ENCODE assay signal across 8 cellular contexts in the genomic region with DNA sequence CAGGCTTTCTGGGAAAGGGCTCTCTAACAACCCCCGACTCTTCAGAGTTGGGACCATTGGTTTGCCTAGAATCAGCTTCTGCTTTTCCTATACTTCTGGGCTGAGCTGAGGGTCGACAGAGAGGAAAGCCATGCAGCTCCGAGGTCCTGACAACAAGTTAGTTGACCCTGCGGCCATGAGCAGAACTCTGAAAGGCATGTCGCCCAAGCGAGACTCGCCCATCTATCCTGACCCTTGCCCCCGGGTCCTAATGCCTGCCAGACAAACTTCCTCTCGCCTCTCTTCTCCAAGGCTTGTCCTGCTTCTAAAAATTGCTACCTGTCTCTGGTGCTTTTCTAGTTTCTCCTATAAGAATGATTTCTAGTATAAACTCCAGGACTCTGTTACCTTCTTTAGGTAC. TPM values are rescaled to one million over a fixed set of nuclear protein-coding genes. Genes with fewer than 3 reads are reported as not detected.
DNase-seq lines count a peak whose midpoint lies in the region; ATAC-seq and TF ChIP-seq lines count a peak whose summit lies in the region.
"Not testable (repeated sequence)": the region's sequence is repeated elsewhere in the genome, so short reads cannot be mapped to it uniquely, and the experiment has no call there.

No MANE protein-coding gene starts in this region.

- H3K9me2 ChIP-seq in GM23338 (ENCODE audit: insufficient read depth), result not testable (repeated sequence)

- peak overlapping the region; percentile 43; the same call in 1 of the 2 replicates for H3K4me2 ChIP-seq in GM23338

- not testable (repeated sequence) for H3K4me1 Mint-ChIP-seq in CD4-positive, alpha-beta T cell (ENCODE audit: low read depth); mesothelial cell of epicardium
- H3K4me1 Mint-ChIP-seq in GM23338 (peaks cover 35% of the 10 kb centered on the region), endodermal cell (peaks cover 10% of the 10 kb centered on the region)

- not testable (repeated sequence) for H3K36me3 Mint-ChIP-seq in CD4-positive, alpha-beta T cell (ENCODE audit: low read depth); mesothelial cell of epicardium
- H3K36me3 Mint-ChIP-seq in GM23338 (ENCODE audit: low read depth) (peaks cover 22% of the 10 kb centered on the region), endodermal cell (ENCODE audit: low read depth) (peaks cover 13% of the 10 kb centered on the region)

- not testable (repeated sequence) for H3K27ac ChIP-seq in CD4-positive, alpha-beta T cell (ENCODE audit: low read depth, low read length); GM23338 (ENCODE audit: low read depth); HUES6 (ENCODE audit: low read depth, low read length); endodermal cell (ENCODE audit: low read depth, low read length); iPS-20b (ENCODE audit: low read length)

- not testable (repeated sequence) for H3K9me3 Mint-ChIP-seq in CD4-positive, alpha-beta T cell; mesothelial cell of epicardium
- H3K9me3 Mint-ChIP-seq in GM23338, result peaks cover 20% of the 10 kb centered on the region
- peaks cover 27% of the 10 kb centered on the region for H3K9me3 Mint-ChIP-seq in endodermal cell

- not testable (repeated sequence) for TF ChIP-seq CTCF in CD4-positive, alpha-beta T cell (IDR thresholded peaks at IDR 0.05); GM23338 (conservative IDR thresholded peaks at IDR 0.05; ENCODE audit: low read depth in 2 of 2); endodermal cell (conservative IDR thresholded peaks at IDR 0.05); mesothelial cell of epicardium (IDR thresholded peaks at IDR 0.05; ENCODE audit: unreplicated experiment)

- intact Hi-C loops in CD4-positive, alpha-beta T cell (cut with DNase I, micrococcal nuclease), result loop anchor here in 1 of 2 experiments (1.0 kb wide), 1 partner anchor 10 kb away; the partner anchor contains the start of gene PCCA

- POLR2A ChIA-PET in CD4-positive, alpha-beta T cell (lab: Charles Lee), result interaction anchor here (1.4 kb wide), 1 partner anchor 10 kb away, joined by 4 read pairs; the partner anchor contains the start of gene PCCA

- not testable (repeated sequence) for ATAC-seq in CD4-positive, alpha-beta T cell (ENCODE audit: poor library complexity); GM23338

- not testable (repeated sequence) for H3K4me3 ChIP-seq in GM23338
- H3K4me3 ChIP-seq in HUES6 (ENCODE audit: low read depth, low read length) (peak overlapping the region; percentile 45; the same call in 1 of the 2 replicates), endodermal cell (ENCODE audit: low read length) (peak overlapping the region; percentile 64), iPS-20b (ENCODE audit: low read length) (peak overlapping the region; percentile 52; the same call in 1 of the 2 replicates), neuron (ENCODE audit: low read length) (peak overlapping the region; percentile 15)

- H3K27me3 Mint-ChIP-seq in CD4-positive, alpha-beta T cell; GM23338 (ENCODE audit: insufficient read depth, low read depth, poor library complexity); endodermal cell (ENCODE audit: insufficient read depth); mesothelial cell of epicardium (ENCODE audit: low read depth): not testable (repeated sequence)

- H3K36me3 ChIP-seq in GM23338 (ENCODE audit: insufficient read depth); HUES6 (ENCODE audit: control insufficient read depth, insufficient read depth, low read length); endodermal cell (ENCODE audit: control insufficient read depth, insufficient read depth, low read length); iPS-20b (ENCODE audit: insufficient read depth, low read depth, low read length); neuron (ENCODE audit: insufficient read depth, low read length): not testable (repeated sequence)

- H3F3A ChIP-seq in GM23338 (replicated peaks; ENCODE audit: low read depth), result not testable (repeated sequence)

- not testable (repeated sequence) for H4K20me1 ChIP-seq in GM23338 (replicated peaks; ENCODE audit: insufficient read depth)

- H3K4me3 Mint-ChIP-seq in CD4-positive, alpha-beta T cell, result peak overlapping the region; percentile 25
- not testable (repeated sequence) for H3K4me3 Mint-ChIP-seq in GM23338
- H3K4me3 Mint-ChIP-seq in endodermal cell (peak overlapping the region; percentile 67), mesothelial cell of epicardium (peak overlapping the region; percentile 53)

- H2AFZ ChIP-seq in GM23338; neuron (ENCODE audit: low read depth, low read length): not testable (repeated sequence)

- CTCF ChIA-PET in CD4-positive, alpha-beta T cell (lab: Charles Lee), result not testable (repeated sequence)

- WGBS in endodermal cell (ENCODE audit: insufficient coverage in 1 of 2, insufficient read length in 1 of 2), 2 experiments, result 75 to 81% methylated on average over 8 to 9 of the region's 9 CpGs

- H3K27ac Mint-ChIP-seq in CD4-positive, alpha-beta T cell; GM23338; endodermal cell; mesothelial cell of epicardium: not testable (repeated sequence)

- H3K9me3 ChIP-seq in CD4-positive, alpha-beta T cell (ENCODE audit: control insufficient read depth, low read length); HUES6 (ENCODE audit: control insufficient read depth, insufficient read depth, low read depth, low read length); endodermal cell (ENCODE audit: control insufficient read depth, low read length); iPS-20b (ENCODE audit: insufficient read depth, low read depth, low read length); neuron (ENCODE audit: low read length): not testable (repeated sequence)

- not testable (repeated sequence) for H3K4me1 ChIP-seq in GM23338 (ENCODE audit: insufficient read depth); HUES6 (ENCODE audit: control insufficient read depth, insufficient read depth, low read length); endodermal cell (ENCODE audit: control insufficient read depth, insufficient read depth, low read length); iPS-20b (ENCODE audit: insufficient read depth, low read length); neuron (ENCODE audit: insufficient read depth, low read length)

- peak overlapping the region; percentile 7 for H3K9ac ChIP-seq in HUES6 (ENCODE audit: low read length)
- not testable (repeated sequence) for H3K9ac ChIP-seq in endodermal cell (ENCODE audit: extremely low read depth, low read length, poor library complexity, severe bottlenecking); iPS-20b (ENCODE audit: low read depth, low read length)

- H3K27me3 ChIP-seq in CD4-positive, alpha-beta T cell (ENCODE audit: control insufficient read depth, insufficient read depth, low read length); GM23338 (ENCODE audit: insufficient read depth); HUES6 (ENCODE audit: control insufficient read depth, insufficient read depth, low read length); endodermal cell (ENCODE audit: control insufficient read depth, insufficient read depth, low read length, poor library complexity, severe bottlenecking); iPS-20b (ENCODE audit: insufficient read depth, low read length); neuron (ENCODE audit: insufficient read depth, low read length): not testable (repeated sequence)

- not testable (repeated sequence) for H3K79me2 ChIP-seq in GM23338 (replicated peaks; ENCODE audit: insufficient read depth)

- DNase-seq in CD4-positive, alpha-beta T cell; mesothelial cell of epicardium (ENCODE audit: low spot score in 2 of 2, unreplicated experiment in 2 of 2): not testable (repeated sequence)
- DNase-seq in GM23338 (ENCODE audit: low spot score) (peak; percentile 60), SHP77 treated with DMSO at 0.1 percent for 48 hours (lab: John Stamatoyannopoulos, UW) (peak; percentile 33), endodermal cell (peak; percentile 80)

RNA-seq across cellular contexts. Expression of gene PCCA, which starts 9.9 kb away (rescaled TPM):
- 1 to 10 TPM; 4.7 to 5.2 TPM for total RNA-seq in CD4-positive, alpha-beta T cell
- 46.6 and 75.7 TPM in 2 replicates for total RNA-seq in GM23338 (2014; rRNA removed; shearing (Covaris generic))
- polyA plus RNA-seq in GM23338 (2016; fragmentation: Nextera tagmentation; extraction: Ambion mirVana), result 35.3 and 41.9 TPM in 2 replicates
- 10 to 100 TPM; 60.2 to 67.2 TPM for total RNA-seq in endodermal cell
- 57.6 TPM for polyA plus RNA-seq in endodermal cell (2013, experiment 1 of 2)
- polyA plus RNA-seq in endodermal cell (2013, experiment 2 of 2), result 59.6 TPM
- 38.7 to 43.0 TPM (median 41.6 TPM) in 3 replicates for total RNA-seq in mesothelial cell of epicardium
